ENCODE assay signal across 8 cellular contexts in the genomic region with DNA sequence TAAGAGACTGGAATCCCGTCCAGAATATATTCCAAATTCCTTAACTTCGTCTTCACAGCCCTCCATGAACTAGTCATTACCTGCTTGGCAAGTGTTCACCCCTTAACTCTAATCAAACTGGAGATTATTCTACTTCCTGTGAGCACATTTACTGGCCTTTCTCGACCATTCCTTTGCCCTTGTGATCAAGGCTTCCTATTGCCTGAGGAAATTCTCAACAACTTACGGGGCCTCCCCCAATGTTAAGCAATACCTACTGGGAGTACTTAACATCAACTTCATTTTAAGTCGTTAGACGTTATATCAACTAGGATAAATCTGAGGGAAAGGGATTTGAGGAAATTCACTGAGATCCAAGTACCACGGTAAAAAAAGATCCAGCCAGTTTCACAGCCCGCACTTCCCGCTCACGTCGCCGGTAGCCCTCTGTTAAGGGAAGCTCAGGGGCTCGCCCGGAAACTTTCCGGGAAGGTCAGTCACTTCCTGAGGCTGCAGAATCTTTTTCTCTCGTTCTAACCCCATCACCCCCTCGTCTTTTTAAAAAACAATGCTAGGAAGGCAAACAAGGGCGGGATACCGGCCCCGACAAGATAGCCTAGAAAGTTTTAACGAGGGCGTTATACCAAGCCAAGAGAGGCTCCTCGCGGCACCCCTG. TPM values are rescaled to one million over a fixed set of nuclear protein-coding genes. Genes with fewer than 3 reads are reported as not detected.
DNase-seq lines count a peak whose midpoint lies in the region; ATAC-seq and TF ChIP-seq lines count a peak whose summit lies in the region.

No MANE protein-coding gene starts in this region.

- H3K9me3 ChIP-seq in A673 (ENCODE audit: low read depth, low read length, poor library complexity, severe bottlenecking) (no peaks in the 10 kb centered on the region), RWPE2 (ENCODE audit: severe bottlenecking) (no peaks in the 10 kb centered on the region)
- no peaks in the 10 kb centered on the region for H3K9me3 ChIP-seq in effector memory CD4-positive, alpha-beta T cell (ENCODE audit: control insufficient read depth, low read length)

- H3K27me3 ChIP-seq in A673 (replicated peaks; ENCODE audit: insufficient read depth, low read depth, low read length, poor library complexity) (no peaks in the 10 kb centered on the region), RWPE2 (ENCODE audit: insufficient read depth, poor library complexity, severe bottlenecking) (no peaks in the 10 kb centered on the region)
- no peaks in the 10 kb centered on the region for H3K27me3 ChIP-seq in effector memory CD4-positive, alpha-beta T cell (replicated peaks; ENCODE audit: control insufficient read depth, insufficient read depth, low read length, poor library complexity, severe bottlenecking)

- H3K4me1 ChIP-seq in A673 (ENCODE audit: insufficient read depth, low read length, poor library complexity, severe bottlenecking) (peaks cover 25% of the 10 kb centered on the region), RWPE2 (ENCODE audit: insufficient read depth, poor library complexity, severe bottlenecking) (peaks cover 28% of the 10 kb centered on the region)
- peaks cover 23% of the 10 kb centered on the region for H3K4me1 ChIP-seq in effector memory CD4-positive, alpha-beta T cell (ENCODE audit: control insufficient read depth, insufficient read depth, low read length, poor library complexity, severe bottlenecking)

- intact Hi-C loops in A673 (cut with micrococcal nuclease; ENCODE audit: unreplicated experiment): no loop called here

- H3K4me3 ChIP-seq in A673 (ENCODE audit: low read depth, low read length, poor library complexity, severe bottlenecking): peak overlapping the region; percentile 98
- H3K4me3 ChIP-seq in GM12865 (ENCODE audit: low read depth, low read length): peak overlapping the region; percentile 95
- H3K4me3 ChIP-seq in RWPE2 (ENCODE audit: severe bottlenecking): peak overlapping the region; percentile 90
- H3K4me3 ChIP-seq in effector memory CD4-positive, alpha-beta T cell (ENCODE audit: insufficient read depth, low read depth, low read length, poor library complexity, severe bottlenecking): peak overlapping the region; percentile 78

- H3K27ac ChIP-seq in A673 (ENCODE audit: low read depth, low read length, poor library complexity, severe bottlenecking) (peak overlapping the region; percentile 99), RWPE2 (ENCODE audit: poor library complexity, severe bottlenecking) (peak overlapping the region; percentile 82)
- H3K27ac ChIP-seq in effector memory CD4-positive, alpha-beta T cell (ENCODE audit: insufficient read depth, low read length, poor library complexity, severe bottlenecking): peak overlapping the region; percentile 94

- CTCF ChIA-PET in A673 (lab: Charles Lee): no interaction called here

- peak; percentile 17 for ATAC-seq in RWPE2 (ENCODE audit: low read depth)
- ATAC-seq in HG03097 (IDR thresholded peaks at IDR 0.05; ENCODE audit: low FRiP score, unreplicated experiment): no peak

- POLR2A ChIA-PET in A673 (lab: Charles Lee; ENCODE audit: low non-redundant PET): interaction anchor here (0.7 kb wide), 1 partner anchor 89 kb away, joined by 3 read pairs; no protein-coding TSS in a partner anchor

- TF ChIP-seq CTCF in A673 (conservative IDR thresholded peaks at IDR 0.05; ENCODE audit: low read depth, low read length) (no peak), GM12865 (IDR thresholded peaks at IDR 0.05; ENCODE audit: insufficient read depth, low read depth, low read length, missing control alignments) (no peak), RWPE2 (IDR thresholded peaks at IDR 0.05; ENCODE audit: poor library complexity, severe bottlenecking) (no peak)

- peaks cover 25% of the 10 kb centered on the region for H3K36me3 ChIP-seq in A673 (ENCODE audit: insufficient read depth, low read length, poor library complexity, severe bottlenecking)
- H3K36me3 ChIP-seq in RWPE2 (ENCODE audit: low read depth): peaks cover 54% of the 10 kb centered on the region
- H3K36me3 ChIP-seq in effector memory CD4-positive, alpha-beta T cell (ENCODE audit: control insufficient read depth, insufficient read depth, low read length): peaks cover 8% of the 10 kb centered on the region

- BruUV-seq in A673 (replicated peaks; lab: Mats Ljungman, UMichigan): no TSS peak

- DNase-seq in A673 (ENCODE audit: low spot score): peak; percentile 18
- no peak for DNase-seq in GM12865 (ENCODE audit: low read depth)
- DNase-seq in RWPE2 (ENCODE audit: low spot score): no peak
- DNase-seq in effector memory CD4-positive, alpha-beta T cell: no peak
- peak; percentile 10 for DNase-seq in myocyte (ENCODE audit: low read depth)
- DNase-seq in NCI-H774 (lab: John Stamatoyannopoulos, UW): no peak
- DNase-seq in hypothalamus (lab: John Stamatoyannopoulos, UW): no peak

RNA-seq across cellular contexts. Expression of gene EIF2S2, which starts 0.9 kb away (rescaled TPM):
- total RNA-seq in A673 (2021) (130 and 142 TPM in 2 replicates), myocyte (71.0 and 75.1 TPM in 2 replicates)
- 69.2 TPM for polyA plus RNA-seq in myocyte (2012)

Comparison
In these comparisons a context has a peak if more than half of its experiments do, and no peak if none do; other contexts are left out.
1. DNase-seq: peak in A673 (single experiment) and myocyte (single experiment); none in GM12865 (single experiment), RWPE2 (single experiment), effector memory CD4-positive, alpha-beta T cell (0 of 3), NCI-H774 (single experiment) and hypothalamus (0 of 51).
2. Peak in every context shown above with its lines, with median percentiles within 50 percentile points of each other: H3K27ac ChIP-seq and H3K4me3 ChIP-seq.